Comparison of ENCODE assay signal across 21 cellular contexts in the genomic region with DNA sequence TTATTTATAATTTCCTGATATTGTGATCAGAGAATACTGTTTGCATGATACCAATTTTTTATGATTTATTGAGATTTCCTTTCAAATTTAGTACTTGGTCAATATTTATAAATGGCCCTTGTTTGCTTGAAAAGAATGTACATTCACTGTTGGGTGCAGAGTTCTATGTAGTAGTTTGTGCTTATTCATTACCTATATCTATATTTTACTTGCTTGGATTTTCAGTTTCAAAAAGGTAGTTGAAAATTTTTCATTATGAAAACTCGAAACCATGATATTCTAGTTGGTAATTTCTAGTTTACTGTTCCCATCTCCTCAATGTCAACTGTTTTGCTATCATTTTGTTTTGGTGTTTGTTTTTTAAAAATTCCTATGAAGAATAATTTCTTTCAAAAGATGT.
"Had no signal": no experiment of that assay in that cellular context is flagged by ENCODE, and none has a peak within 500 bp of the region (broad histone marks: within the 10 kb centered on the region; RNA-seq: fewer than 3 reads in every experiment).

No MANE protein-coding gene starts in this region.

- H3K36me3 ChIP-seq: neutrophil, right lobe of liver, stomach had no signal

- H3K27me3 Mint-ChIP-seq: activated CD4-positive, alpha-beta T cell treated with anti-CD3 and anti-CD28 coated beads, Interleukin-2, amount 10 ng/mL, durations not matched to agents 24 days and 14 days; activated naive CD8-positive, alpha-beta T cell treated with anti-CD3 and anti-CD28 coated beads, Interleukin-2, amount 10 ng/mL, durations not matched to agents 7 days and 5 days; activated T-helper 17 cell treated with anti-CD3 and anti-CD28 coated beads, Interleukin-2, amount 50 U/mL, for 72 hours; natural killer cell treated with Interleukin-12 subunit alpha and Interleukin-12 subunit beta and Interleukin-15 and Interleukin-18, amount 100 ng/mL, for 72 hours; type B pancreatic cell had no signal

- H3K36me3 Mint-ChIP-seq: activated naive CD8-positive, alpha-beta T cell treated with anti-CD3 and anti-CD28 coated beads, Interleukin-2, amount 10 ng/mL, durations not matched to agents 7 days and 5 days; type B pancreatic cell had no signal

- H3K4me1 Mint-ChIP-seq: activated CD4-positive, alpha-beta T cell treated with anti-CD3 and anti-CD28 coated beads, Interleukin-2, amount 10 ng/mL, durations not matched to agents 24 days and 14 days; activated naive CD8-positive, alpha-beta T cell treated with anti-CD3 and anti-CD28 coated beads, Interleukin-2, amount 10 ng/mL, durations not matched to agents 7 days and 5 days; activated T-helper 17 cell treated with anti-CD3 and anti-CD28 coated beads, Interleukin-2, amount 50 U/mL, for 72 hours had no signal

- H3K27ac Mint-ChIP-seq: activated CD4-positive, alpha-beta T cell treated with anti-CD3 and anti-CD28 coated beads, Interleukin-2, amount 10 ng/mL, durations not matched to agents 24 days and 14 days; activated CD8-positive, alpha-beta T cell treated with anti-CD3 and anti-CD28 coated beads for 36 hours; activated naive CD8-positive, alpha-beta T cell treated with anti-CD3 and anti-CD28 coated beads, Interleukin-2, amount 10 ng/mL, durations not matched to agents 7 days and 5 days; activated T-helper 17 cell treated with anti-CD3 and anti-CD28 coated beads, Interleukin-2, amount 50 U/mL, for 72 hours; natural killer cell treated with Interleukin-12 subunit alpha and Interleukin-12 subunit beta and Interleukin-15 and Interleukin-18, amount 100 ng/mL, for 72 hours; type B pancreatic cell had no signal

- DNase-seq: activated CD4-positive, alpha-beta T cell treated with anti-CD3 and anti-CD28 coated beads, Interleukin-2, amount 10 ng/mL, durations not matched to agents 24 days and 14 days; activated CD8-positive, alpha-beta T cell treated with anti-CD3 and anti-CD28 coated beads for 36 hours; activated naive CD4-positive, alpha-beta T cell; activated naive CD8-positive, alpha-beta T cell treated with anti-CD3 and anti-CD28 coated beads, Interleukin-2, amount 10 ng/mL, durations not matched to agents 7 days and 5 days; activated T-cell treated with anti-CD3 and anti-CD28 coated beads, Interleukin-2, amount 50 U/mL, for 1 hour; body of pancreas; dermis blood vessel endothelial cell; effector memory CD4-positive, alpha-beta T cell; foreskin fibroblast; hypothalamus; pancreas; right lobe of liver; stimulated activated CD4-positive, alpha-beta T cell treated with anti-CD3 and anti-CD28 coated beads, Interleukin-4, amount 100 ng/mL, for 1 hour; stomach had no signal

- H3K27ac ChIP-seq: body of pancreas, neutrophil, pancreas, right lobe of liver, stomach had no signal

- H3K27me3 ChIP-seq: body of pancreas, neutrophil, pancreas, right lobe of liver, stomach had no signal

- ATAC-seq: activated CD8-positive, alpha-beta T cell treated with anti-CD3 and anti-CD28 coated beads for 36 hours; activated T-helper 17 cell treated with anti-CD3 and anti-CD28 coated beads, Interleukin-2, amount 50 U/mL, for 72 hours; body of pancreas; natural killer cell treated with Interleukin-12 subunit alpha and Interleukin-12 subunit beta and Interleukin-15 and Interleukin-18, amount 100 ng/mL, for 72 hours; pancreas; right lobe of liver had no signal

- FAIRE-seq: keratinocyte, pancreas had no signal

- H3K4me1 ChIP-seq: body of pancreas, right lobe of liver, stomach had no signal

- H3K9me3 Mint-ChIP-seq: activated CD4-positive, alpha-beta T cell treated with anti-CD3 and anti-CD28 coated beads, Interleukin-2, amount 10 ng/mL, durations not matched to agents 24 days and 14 days had no signal

- H3K4me3 ChIP-seq: body of pancreas, lung, pancreas, right lobe of liver, smooth muscle cell, stomach had no signal

- H3K4me3 Mint-ChIP-seq: activated CD4-positive, alpha-beta T cell treated with anti-CD3 and anti-CD28 coated beads, Interleukin-2, amount 10 ng/mL, durations not matched to agents 24 days and 14 days; activated CD8-positive, alpha-beta T cell treated with anti-CD3 and anti-CD28 coated beads for 36 hours; activated naive CD8-positive, alpha-beta T cell treated with anti-CD3 and anti-CD28 coated beads, Interleukin-2, amount 10 ng/mL, durations not matched to agents 7 days and 5 days; activated T-helper 17 cell treated with anti-CD3 and anti-CD28 coated beads, Interleukin-2, amount 50 U/mL, for 72 hours; natural killer cell treated with Interleukin-12 subunit alpha and Interleukin-12 subunit beta and Interleukin-15 and Interleukin-18, amount 100 ng/mL, for 72 hours; type B pancreatic cell had no signal

- H3K9me3 ChIP-seq: body of pancreas, neutrophil, pancreas, right lobe of liver had no signal
